Comparison of ENCODE assay signal across 1 cellular context in the genomic region with DNA sequence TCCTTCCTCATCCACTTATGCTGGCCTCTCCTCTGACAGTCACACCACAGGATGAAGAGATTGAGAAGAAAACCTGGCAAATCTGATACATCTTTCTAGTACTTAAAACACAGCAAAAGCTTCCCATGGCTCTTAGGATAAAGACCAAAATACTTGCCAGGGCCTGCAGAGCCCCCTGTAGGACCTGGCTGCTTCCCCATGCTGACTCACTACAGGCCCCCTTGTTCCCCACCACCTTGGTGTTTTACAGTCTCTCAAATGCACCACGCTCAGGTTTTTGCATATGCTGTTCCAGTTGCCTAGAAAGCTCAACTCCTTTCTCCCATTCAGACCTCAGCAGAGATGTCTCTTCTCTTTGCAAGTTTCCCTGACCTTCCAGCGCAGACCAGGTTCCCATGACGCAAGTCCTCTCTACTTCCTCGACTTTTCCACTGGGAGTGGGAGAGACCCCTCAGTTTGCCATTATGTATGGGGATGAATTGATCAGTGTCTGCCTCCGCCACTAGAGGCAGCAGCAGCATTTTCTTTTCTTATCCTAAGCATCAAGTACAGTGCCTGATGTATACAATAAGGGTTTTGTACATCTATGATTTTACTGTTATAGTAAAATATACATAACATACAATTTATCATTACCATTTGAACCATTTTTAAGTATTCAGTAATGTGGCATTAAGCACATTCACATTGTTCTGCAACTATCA.
TF ChIP-seq lines count a peak whose summit lies in the region.

No MANE protein-coding gene starts in this region.

TF ChIP-seq in HEK293T, 16 proteins besides CTCF, POLR2A, EP300 and RAD21:
- TF ChIP-seq FOXK2 (IDR thresholded peaks at IDR 0.05) (no peak), NFRKB (IDR thresholded peaks at IDR 0.05) (no peak)
